ENCODE assay signal across 20 cellular contexts in genomic region chr9:2568689-2569088, GRCh38. TPM values are rescaled to one million over a fixed set of nuclear protein-coding genes. Genes with fewer than 3 reads are reported as not detected.
A peak's percentile ranks its signal among the peaks of the same experiment; 100 is the strongest.
DNase-seq lines count a peak whose midpoint lies in the region; ATAC-seq, FAIRE-seq and TF ChIP-seq lines count a peak whose summit lies in the region.
"Had no signal": no experiment of that assay in that cellular context is flagged by ENCODE, and none has a peak within 500 bp of the region (broad histone marks: within the 10 kb centered on the region; RNA-seq: fewer than 3 reads in every experiment).

No MANE protein-coding gene starts in this region.

- no peak for FAIRE-seq in RCC 7860 (lab: Jason Lieb, UNC)
- FAIRE-seq: GM12892 had no signal

- intact Hi-C loops in heart left ventricle (cut with DNase I): loop anchor here in 4 of 10 donors (5.0 kb wide), 3 partner anchors 54 to 76 kb away; partner anchors contain the start of gene VLDLR (in 3 of the 4)
- intact Hi-C loops in Right ventricle myocardium inferior (cut with DNase I): loop anchor here (5.0 kb wide), 1 partner anchor 94 kb away; no protein-coding TSS in a partner anchor
- intact Hi-C loops in left colon (cut with DNase I, micrococcal nuclease): no loop called here
- intact Hi-C loops in stomach (cut with DNase I; ENCODE audit: low total_unique reads): no loop called here

- no peak for TF ChIP-seq EP300 in stomach (IDR thresholded peaks at IDR 0.05)

- H3K27ac ChIP-seq in heart left ventricle: peak overlapping the region; percentile 0 to 88 (median 59)
- H3K27ac ChIP-seq in skeletal muscle tissue (ENCODE audit: low read depth, low read length): peak overlapping the region; percentile 71
- no peak overlapping the region for H3K27ac ChIP-seq in stomach

- H3K9ac ChIP-seq in skeletal muscle tissue (ENCODE audit: low read depth in 1 of 3, low read length in 3 of 3): no peak overlapping the region

- H3K4me1 ChIP-seq in heart left ventricle (peaks cover 5 to 63% (median 33%) of the 10 kb centered on the region in 12 donors), skeletal muscle tissue (ENCODE audit: control insufficient read depth in 3 of 3, insufficient read depth in 3 of 3, low read length in 3 of 3) (peaks cover 18 to 33% (median 24%) of the 10 kb centered on the region in 3 donors), stomach (peaks cover 9 to 14% (median 13%) of the 10 kb centered on the region in 4 donors)

- H3K36me3 ChIP-seq in heart left ventricle (no peaks in the 10 kb centered on the region), skeletal muscle tissue (ENCODE audit: control insufficient read depth in 3 of 3, insufficient read depth in 3 of 3, low read length in 3 of 3) (no peaks in the 10 kb centered on the region), stomach (no peaks in the 10 kb centered on the region)

- TF ChIP-seq POLR2A in heart left ventricle (IDR thresholded peaks at IDR 0.05): no peak
- no peak for TF ChIP-seq POLR2A in stomach (IDR thresholded peaks at IDR 0.05)

- DNase-seq in heart left ventricle: no peak
- no peak for DNase-seq in Right ventricle myocardium inferior (ENCODE audit: missing footprints)
- peak; percentile 35 for DNase-seq in RCC 7860 (ENCODE audit: low spot score)
- DNase-seq in left colon: no peak
- DNase-seq in stomach: no peak
- DNase-seq: 8988T, Calu3, DMS79 treated with DMSO at 0.1 percent for 48 hours, GDM1, H9, IMR-90, Kasumi-1, MV-4-11, NCI-H1436 treated with DMSO at 0.1 percent for 48 hours, NCI-H2081, NCI-H526 had no signal

- no peak for TF ChIP-seq CTCF in heart left ventricle (IDR thresholded peaks at IDR 0.05)
- no peak for TF ChIP-seq CTCF in stomach (IDR thresholded peaks at IDR 0.05)

- H3K9me3 ChIP-seq in heart left ventricle (no peaks in the 10 kb centered on the region), skeletal muscle tissue (ENCODE audit: control insufficient read depth in 3 of 3, low read length in 3 of 3) (no peaks in the 10 kb centered on the region), stomach (no peaks in the 10 kb centered on the region)

- H3K4me3 ChIP-seq in heart left ventricle (no peak overlapping the region), skeletal muscle tissue (ENCODE audit: low read length in 3 of 3) (no peak overlapping the region), stomach (no peak overlapping the region)

- H3K27me3 ChIP-seq in heart left ventricle: no peaks in the 10 kb centered on the region
- no peaks in the 10 kb centered on the region for H3K27me3 ChIP-seq in skeletal muscle tissue (ENCODE audit: control insufficient read depth in 3 of 3, insufficient read depth in 3 of 3, low read length in 3 of 3)
- H3K27me3 ChIP-seq in stomach: no peaks in the 10 kb centered on the region

- no peak for ATAC-seq in heart left ventricle
- ATAC-seq in Right ventricle myocardium inferior: no peak
- ATAC-seq in left colon: peak; percentile 56
- ATAC-seq in HG03039 (IDR thresholded peaks at IDR 0.05; ENCODE audit: unreplicated experiment): no peak
- ATAC-seq in HG03280 (IDR thresholded peaks at IDR 0.05; ENCODE audit: unreplicated experiment): no peak

RNA-seq across cellular contexts. Expression of gene VLDLR, which starts 52.9 kb away (rescaled TPM):
- total RNA-seq in heart left ventricle (100 to 1,000 TPM in 7 of 9 donors, 10 to 100 TPM in 2; 67.9 to 177 (median 119) TPM), Right ventricle myocardium inferior (134 TPM), left colon (10 to 100 TPM in 1 of 2 donors, 1 to 10 TPM in 1; 9.6 to 22.6 TPM), skeletal muscle tissue (18.3 TPM), stomach (100 to 1,000 TPM in 1 of 5 donors, 10 to 100 TPM in 2, 1 to 10 TPM in 2; 3.2 to 110 (median 21.3) TPM)
- polyA plus RNA-seq in heart left ventricle (10 to 100 TPM; 15.1 to 60.1 TPM), stomach (1 to 10 TPM; 2.1 to 7.0 (median 2.8) TPM)

Comparison
In these comparisons a context has a peak if more than half of its experiments do, and no peak if none do; other contexts are left out.
1. H3K27ac ChIP-seq: peak in heart left ventricle (12 of 12) and skeletal muscle tissue (single experiment); none in stomach (0 of 5).